In the genomic region with DNA sequence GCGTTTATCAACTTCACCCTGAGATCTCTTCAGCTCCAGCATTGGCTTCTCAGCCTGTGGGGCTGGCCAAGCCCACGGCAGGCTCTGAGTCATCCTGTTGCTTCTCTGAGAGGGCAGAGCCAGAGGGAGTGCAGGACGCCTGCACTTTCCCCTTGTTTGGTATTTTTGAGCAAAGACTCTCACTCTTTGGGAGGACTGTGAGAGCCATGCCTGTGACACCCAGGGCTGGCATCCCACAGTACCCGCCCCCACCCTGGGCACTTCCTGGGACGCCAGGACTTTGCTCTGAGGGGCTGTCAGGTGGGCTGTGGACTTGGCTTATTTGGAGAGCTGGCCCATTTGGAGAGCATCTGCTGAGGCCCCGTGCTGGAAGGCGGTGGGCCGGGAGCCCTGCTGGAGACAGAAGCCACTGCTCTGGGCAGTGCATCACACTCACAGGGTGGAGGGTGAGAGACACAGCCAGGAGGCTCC, we compare ENCODE assay signal across 10 cellular contexts. TPM values are rescaled to one million over a fixed set of nuclear protein-coding genes. Genes with fewer than 3 reads are reported as not detected.
DNase-seq lines count a peak whose midpoint lies in the region; ATAC-seq lines count a peak whose summit lies in the region.
"Had no signal": no experiment of that assay in that cellular context is flagged by ENCODE, and none has a peak within 500 bp of the region (broad histone marks: within the 10 kb centered on the region; RNA-seq: fewer than 3 reads in every experiment).

No MANE protein-coding gene starts in this region.

- H3K4me3 ChIP-seq in muscle layer of colon (ENCODE audit: low read depth in 1 of 2, low read length in 2 of 2): no peak overlapping the region

- peaks cover 54% of the 10 kb centered on the region for H3K4me1 ChIP-seq in muscle layer of colon (ENCODE audit: insufficient read depth, low read length)
- H3K4me1 ChIP-seq: BE2C had no signal

- H3K27ac ChIP-seq in epithelial cell of prostate (peak overlapping the region; percentile 51), muscle layer of colon (ENCODE audit: low read depth, low read length) (peak overlapping the region; percentile 64)

- in situ Hi-C loops in ACHN (cut with HindIII; ENCODE audit: low pct_ligation_motif_present, low pct_unique_long_range_greater_than_20kb, low sequenced_read_pairs): no loop called here

- H3K27me3 ChIP-seq in muscle layer of colon (ENCODE audit: control insufficient read depth in 1 of 2, insufficient read depth in 2 of 2, low read length in 2 of 2): no peaks in the 10 kb centered on the region
- H3K27me3 ChIP-seq: BE2C had no signal

- DNase-seq in ACHN (peak; percentile 47), HT1080 (ENCODE audit: low read depth) (peak; percentile 68), epithelial cell of prostate (ENCODE audit: low read depth, low spot score) (no peak), NCI-H82 treated with DMSO at 0.1 percent for 48 hours (lab: John Stamatoyannopoulos, UW; ENCODE audit: unreplicated experiment) (no peak), NCI-H1105 treated with DMSO at 0.1 percent for 48 hours (lab: John Stamatoyannopoulos, UW) (no peak)
- no peak for DNase-seq in stimulated activated CD4-positive, alpha-beta T cell treated with anti-CD3 and anti-CD28 coated beads, Interleukin-4, amount 100 ng/mL, for 24 hours
- DNase-seq: activated CD4-positive, CD25-positive, alpha-beta regulatory T cell; BE2C had no signal

- no peaks in the 10 kb centered on the region for H3K9me3 ChIP-seq in muscle layer of colon (ENCODE audit: low read length)
- H3K9me3 ChIP-seq: BE2C had no signal

- H3K36me3 ChIP-seq in muscle layer of colon (ENCODE audit: insufficient read depth, low read length): peaks cover 19% of the 10 kb centered on the region
- H3K36me3 ChIP-seq: BE2C had no signal

- ATAC-seq in GM21723 (IDR thresholded peaks at IDR 0.05; ENCODE audit: unreplicated experiment): no peak

- no peak overlapping the region for H3K9ac ChIP-seq in muscle layer of colon (ENCODE audit: low read length)

RNA-seq across cellular contexts. Expression of gene VANGL1, which starts 37.4 kb away (rescaled TPM):
- total RNA-seq in HT1080 (2014; rRNA removed; shearing (Covaris generic)): 20.0 and 32.4 TPM in 2 replicates
- polyA plus RNA-seq in HT1080 (2015; cell fraction: cytosol; rRNA removed): 14.7 and 19.0 TPM in 2 replicates
- 22.2 and 25.7 TPM in 2 replicates for polyA plus RNA-seq in HT1080 (2015; cell fraction: nucleus; rRNA removed)

Comparison
In these comparisons a context has a peak if more than half of its experiments do, and no peak if none do; other contexts are left out.
1. DNase-seq: peak in ACHN (single experiment) and HT1080 (single experiment); none in epithelial cell of prostate (single experiment), stimulated activated CD4-positive, alpha-beta T cell treated with anti-CD3 and anti-CD28 coated beads, Interleukin-4, amount 100 ng/mL, for 24 hours (single experiment), NCI-H82 treated with DMSO at 0.1 percent for 48 hours (single experiment) and NCI-H1105 treated with DMSO at 0.1 percent for 48 hours (single experiment).